Comparison of ENCODE assay signal across 8 cellular contexts in the genomic region with DNA sequence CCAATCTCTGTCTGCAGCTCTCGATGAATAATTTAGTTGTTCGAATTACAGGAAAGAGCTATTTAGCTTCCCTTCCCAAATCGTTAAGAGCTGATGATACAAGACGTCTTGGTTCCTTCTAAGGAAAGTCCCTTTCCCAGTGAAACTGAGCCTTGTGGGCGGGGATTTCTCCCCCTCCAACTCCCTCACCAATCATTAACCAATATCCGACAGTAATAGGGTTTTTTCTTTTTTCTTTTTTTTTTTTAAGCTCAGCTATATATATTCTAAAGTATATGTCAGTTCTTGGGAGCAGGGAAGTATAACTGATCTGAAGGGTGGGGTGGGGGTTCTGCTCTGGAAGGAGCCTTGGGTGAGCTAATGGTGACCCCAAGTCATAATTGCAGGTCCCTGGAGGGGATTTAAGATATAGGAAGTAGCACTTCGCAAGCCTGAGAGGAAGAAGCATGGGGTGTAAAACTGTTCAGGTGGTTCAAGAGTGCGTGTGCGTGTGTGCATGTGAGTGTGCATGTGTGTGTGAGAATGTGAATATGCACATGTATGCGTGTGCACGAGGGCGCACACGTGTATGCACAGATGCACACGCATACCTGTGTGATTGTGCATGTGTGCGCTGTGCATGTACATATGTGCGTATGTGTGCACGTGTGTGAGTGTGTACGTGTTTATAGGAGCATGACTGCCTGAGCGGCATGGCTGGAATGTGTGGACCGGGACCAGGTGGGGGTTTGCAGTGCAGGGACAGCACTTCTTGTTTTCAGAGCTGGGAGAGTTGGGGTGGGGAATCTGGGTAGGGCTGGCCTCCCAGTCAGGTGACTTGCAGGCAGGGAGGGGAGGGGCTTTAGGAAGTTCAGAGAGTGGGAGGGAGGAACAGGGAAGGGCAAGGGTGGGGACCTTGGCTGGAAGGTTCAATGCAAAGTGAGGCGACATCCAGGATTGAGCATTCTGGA. TPM values are rescaled to one million over a fixed set of nuclear protein-coding genes. Genes with fewer than 3 reads are reported as not detected.
DNase-seq lines count a peak whose midpoint lies in the region; ATAC-seq and TF ChIP-seq lines count a peak whose summit lies in the region.

No MANE protein-coding gene starts in this region.

- H3K27ac ChIP-seq in brain microvascular endothelial cell: peak overlapping the region; percentile 91

- no peaks in the 10 kb centered on the region for H3K9me3 Mint-ChIP-seq in mesothelial cell of epicardium

- no peak overlapping the region for H3K4me3 ChIP-seq in brain microvascular endothelial cell (ENCODE audit: low read depth, low read length)

- peak; percentile 82 for DNase-seq in CD1c-positive myeloid dendritic cell (ENCODE audit: extremely low spot score)
- DNase-seq in HK-2 (ENCODE audit: unreplicated experiment): peak; percentile 78
- no peak for DNase-seq in brain microvascular endothelial cell
- DNase-seq in mesothelial cell of epicardium (ENCODE audit: low spot score in 2 of 2, unreplicated experiment in 2 of 2): no peak
- DNase-seq in NCI-H2107 (lab: John Stamatoyannopoulos, UW): no peak

- H3K27ac Mint-ChIP-seq in mesothelial cell of epicardium: peak overlapping the region; percentile 78

- TF ChIP-seq CTCF in brain microvascular endothelial cell (IDR thresholded peaks at IDR 0.05; ENCODE audit: low read depth, low read length, missing control alignments) (no peak), mesothelial cell of epicardium (IDR thresholded peaks at IDR 0.05; ENCODE audit: unreplicated experiment) (no peak)

- ATAC-seq in GM18907 (IDR thresholded peaks at IDR 0.05; ENCODE audit: unreplicated experiment) (no peak), HG02870 (IDR thresholded peaks at IDR 0.05; ENCODE audit: unreplicated experiment) (no peak), GM21526 (IDR thresholded peaks at IDR 0.05; ENCODE audit: low FRiP score, unreplicated experiment) (no peak)

- H3K36me3 Mint-ChIP-seq in mesothelial cell of epicardium: no peaks in the 10 kb centered on the region

- no peaks in the 10 kb centered on the region for H3K27me3 Mint-ChIP-seq in mesothelial cell of epicardium (ENCODE audit: low read depth)

- peaks cover 35% of the 10 kb centered on the region for H3K4me1 Mint-ChIP-seq in mesothelial cell of epicardium

- H3K27me3 ChIP-seq in brain microvascular endothelial cell (replicated peaks): no peaks in the 10 kb centered on the region

- peak overlapping the region; percentile 17 for H3K4me3 Mint-ChIP-seq in mesothelial cell of epicardium

- H3K36me3 ChIP-seq in brain microvascular endothelial cell (replicated peaks): no peaks in the 10 kb centered on the region

- in situ Hi-C loops in brain microvascular endothelial cell (cut with HindIII; ENCODE audit: low pct_ligation_motif_present, low sequenced_read_pairs): no loop called here

RNA-seq across cellular contexts. Expression of a gene that starts 42.7 kb away (rescaled TPM):
- total RNA-seq in mesothelial cell of epicardium: 45.7 to 50.0 TPM (median 49.8 TPM) in 3 replicates

Comparison
In these comparisons a context has a peak if more than half of its experiments do, and no peak if none do; other contexts are left out.
1. DNase-seq: peak in CD1c-positive myeloid dendritic cell (single experiment) and HK-2 (single experiment); none in brain microvascular endothelial cell (single experiment), mesothelial cell of epicardium (0 of 2) and NCI-H2107 (single experiment).